ENCODE assay signal across 8 cellular contexts in the genomic region with DNA sequence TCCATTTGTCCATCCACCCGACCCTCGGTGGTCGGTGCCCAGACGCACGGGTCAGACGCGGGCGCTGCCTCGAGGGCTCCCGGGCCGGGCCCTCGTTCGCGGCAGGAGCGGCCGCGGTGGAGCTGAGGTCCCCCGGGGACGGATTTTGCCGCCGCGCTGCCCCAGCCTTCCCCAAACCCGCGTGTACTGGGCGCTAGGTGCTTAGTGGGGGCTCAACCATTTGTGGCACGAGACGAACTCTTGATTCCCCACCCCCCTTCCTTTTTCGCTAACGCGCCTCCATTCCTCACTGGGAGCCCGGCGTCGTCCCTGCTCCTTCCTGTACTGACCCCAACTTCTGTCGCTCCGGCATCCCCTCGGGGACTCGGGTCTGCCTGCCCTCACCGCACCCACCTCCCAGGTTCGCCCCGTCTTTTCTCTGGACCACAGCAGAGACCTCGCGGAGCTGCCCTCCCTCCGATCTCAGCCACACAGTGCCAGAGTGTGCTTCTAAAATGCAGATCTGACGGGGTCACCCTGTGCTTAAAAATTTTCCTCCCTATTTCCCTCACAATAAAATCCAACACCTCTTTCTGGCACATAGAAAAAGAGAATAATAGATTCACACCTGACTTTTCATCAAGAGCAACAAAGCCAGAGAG. TPM values are rescaled to one million over a fixed set of nuclear protein-coding genes. Genes with fewer than 3 reads are reported as not detected.
A peak's percentile ranks its signal among the peaks of the same experiment; 100 is the strongest.
DNase-seq lines count a peak whose midpoint lies in the region; ATAC-seq and TF ChIP-seq lines count a peak whose summit lies in the region.

No MANE protein-coding gene starts in this region.

- no peaks in the 10 kb centered on the region for H3K36me3 ChIP-seq in PC-3 (ENCODE audit: low read depth, low read length)
- H3K36me3 ChIP-seq in esophagus muscularis mucosa: peaks cover 0 to 15% (median 10%) of the 10 kb centered on the region in 4 donors

- H3K27ac ChIP-seq in PC-3 (ENCODE audit: low read length): no peak overlapping the region
- peak overlapping the region; percentile 94 to 99 (median 98) for H3K27ac ChIP-seq in esophagus muscularis mucosa (replicated peaks in 1 of 4)

- no peak for TF ChIP-seq CTCF in PC-3 (conservative IDR thresholded peaks at IDR 0.05; ENCODE audit: low read depth, low read length)
- TF ChIP-seq CTCF in esophagus muscularis mucosa (IDR thresholded peaks at IDR 0.05): no peak
- no peak for TF ChIP-seq CTCF in progenitor cell of endocrine pancreas (IDR thresholded peaks at IDR 0.05; ENCODE audit: unreplicated experiment)

- H3K27me3 Mint-ChIP-seq in progenitor cell of endocrine pancreas: peaks cover 54% of the 10 kb centered on the region

- H3K4me1 ChIP-seq in PC-3 (ENCODE audit: insufficient read depth, low read length): peaks cover 5% of the 10 kb centered on the region; the same call in 1 of the 2 replicates
- peaks cover 34 to 47% (median 45%) of the 10 kb centered on the region in 4 donors for H3K4me1 ChIP-seq in esophagus muscularis mucosa

- H3K9me3 Mint-ChIP-seq in progenitor cell of endocrine pancreas (ENCODE audit: low read depth): no peaks in the 10 kb centered on the region

- H3K9me3 ChIP-seq in PC-3 (ENCODE audit: low read length) (no peaks in the 10 kb centered on the region), esophagus muscularis mucosa (no peaks in the 10 kb centered on the region)

- intact Hi-C loops in PC-3 (cut with micrococcal nuclease) (loop anchor here (5.0 kb wide), 1 partner anchor 164 kb away; a partner anchor contains a TSS), esophagus muscularis mucosa (cut with DNase I) (loop anchor here (5.0 kb wide), 1 partner anchor 164 kb away; a partner anchor contains a TSS)

- TF ChIP-seq EP300 in esophagus muscularis mucosa (IDR thresholded peaks at IDR 0.05): no peak

- ATAC-seq in GM21717 (IDR thresholded peaks at IDR 0.05; ENCODE audit: unreplicated experiment) (peak; percentile 15), PC-3 (no peak), HG03469 (IDR thresholded peaks at IDR 0.05; ENCODE audit: unreplicated experiment) (no peak), GM19351 (IDR thresholded peaks at IDR 0.05; ENCODE audit: unreplicated experiment) (no peak)

- no peak for TF ChIP-seq POLR2A in esophagus muscularis mucosa (IDR thresholded peaks at IDR 0.05; ENCODE audit: low read depth)

- H3K9ac ChIP-seq in PC-3 (ENCODE audit: low read length): peak overlapping the region; percentile 37; the same call in 1 of the 2 replicates

- peaks cover 4% of the 10 kb centered on the region for H3K4me1 Mint-ChIP-seq in progenitor cell of endocrine pancreas (ENCODE audit: low read depth)

- WGBS in esophagus muscularis mucosa: 4% methylated on average over 41 of the region's 44 CpGs

- peak overlapping the region; percentile 94 for H3K4me2 ChIP-seq in PC-3 (ENCODE audit: low read length)

- BruUV-seq in PC-3 (replicated peaks; lab: Mats Ljungman, UMichigan): no TSS peak

- no peaks in the 10 kb centered on the region for H3K27me3 ChIP-seq in PC-3 (ENCODE audit: low read length)
- no peaks in the 10 kb centered on the region for H3K27me3 ChIP-seq in esophagus muscularis mucosa

- no peaks in the 10 kb centered on the region for H3K9me2 ChIP-seq in PC-3 (replicated peaks; ENCODE audit: low read length)

- CTCF ChIA-PET in PC-3 (lab: Charles Lee): no interaction called here

- peak overlapping the region; percentile 75 for H3K4me3 Mint-ChIP-seq in progenitor cell of endocrine pancreas (ENCODE audit: low read depth)

- H3F3A ChIP-seq in PC-3 (ENCODE audit: low read length, unreplicated experiment): no peaks in the 10 kb centered on the region

- H3K36me3 Mint-ChIP-seq in progenitor cell of endocrine pancreas (ENCODE audit: insufficient read depth): no peaks in the 10 kb centered on the region

- no peaks in the 10 kb centered on the region for H4K20me1 ChIP-seq in PC-3 (ENCODE audit: low read length)

- H3K27ac Mint-ChIP-seq in progenitor cell of endocrine pancreas: peak overlapping the region; percentile 30

- DNase-seq in PC-3: no peak
- DNase-seq in esophagus muscularis mucosa (ENCODE audit: extremely low spot score): no peak
- no peak for DNase-seq in progenitor cell of endocrine pancreas (ENCODE audit: low spot score, unreplicated experiment)
- DNase-seq in stimulated activated naive CD4-positive, alpha-beta T cell treated with Interleukin-2 at 50 U/mL for 16 hours (lab: John Stamatoyannopoulos, UW): no peak
- DNase-seq in DMS114 treated with DMSO at 0.1 percent for 48 hours (lab: John Stamatoyannopoulos, UW; ENCODE audit: unreplicated experiment): no peak

- POLR2A ChIA-PET in PC-3 (lab: Charles Lee; ENCODE audit: unreplicated experiment): no interaction called here

- H3K79me2 ChIP-seq in PC-3 (ENCODE audit: low read length): no peaks in the 10 kb centered on the region

- peak overlapping the region; percentile 71 for H3K4me3 ChIP-seq in PC-3 (ENCODE audit: low read length)
- peak overlapping the region; percentile 84 to 98 (median 96) for H3K4me3 ChIP-seq in esophagus muscularis mucosa

- H2AFZ ChIP-seq in PC-3 (ENCODE audit: low read length): peak overlapping the region; percentile 95

RNA-seq across cellular contexts. Expression of a gene that starts 0.9 kb away (rescaled TPM):
- 8.0 and 8.6 TPM in 2 replicates for total RNA-seq in PC-3 (2014; rRNA removed)
- total RNA-seq in esophagus muscularis mucosa: 100 to 1,000 TPM; 129 to 251 (median 173) TPM
- 6.0 and 7.7 TPM in 2 replicates for total RNA-seq in progenitor cell of endocrine pancreas

RNA-seq across cellular contexts. Expression of a gene that starts 56.3 kb away (rescaled TPM):
- total RNA-seq in PC-3 (2014; rRNA removed) (0.87 TPM in 1 of 2 replicates, not detected in the other), esophagus muscularis mucosa (under 1 TPM in 1 of 4 donors, not detected in 3; 0.39 TPM), progenitor cell of endocrine pancreas (not detected in 2 replicates)

Comparison
In these comparisons a context has a peak if more than half of its experiments do, and no peak if none do; other contexts are left out.
1. RNA of a gene that starts 0.9 kb away (total RNA-seq): 129 to 251 TPM in esophagus muscularis mucosa; 8.0 to 8.6 TPM in PC-3 and 6.0 to 7.7 TPM in progenitor cell of endocrine pancreas; every median in the first group is over 10 times any median in the second.